2 cellular contexts compared by ENCODE assay signal in the genomic region with DNA sequence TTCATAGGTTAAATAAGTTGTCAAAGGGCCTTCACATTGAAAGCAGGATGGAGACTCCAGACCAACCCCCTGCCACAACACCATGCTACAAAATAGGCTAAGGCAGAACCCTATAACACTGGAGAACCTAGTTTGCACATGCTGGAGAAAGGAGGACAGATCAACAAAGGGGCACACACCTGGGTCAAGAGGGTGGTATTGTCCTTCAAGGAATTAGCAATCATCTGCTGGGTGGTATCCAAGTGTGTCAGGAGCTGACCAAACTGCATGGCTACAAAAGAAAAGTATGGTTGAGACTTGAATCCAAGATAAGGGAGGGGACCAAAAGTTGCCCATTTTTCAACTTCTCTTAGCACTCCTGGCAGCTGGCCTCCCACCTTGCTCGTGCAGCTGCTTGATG.
TF ChIP-seq lines count a peak whose summit lies in the region.

No MANE protein-coding gene starts in this region.

TF ChIP-seq in HepG2, 621 proteins besides CTCF, POLR2A, EP300 and RAD21:
- TF ChIP-seq POLR2AphosphoS2 (IDR thresholded peaks at IDR 0.05; ENCODE audit: low read depth, low read length) (peak; percentile 34; the same call in 1 of the 2 replicates), POLR2G (IDR thresholded peaks at IDR 0.05; ENCODE audit: low read depth, low read length) (peak; percentile 27; the same call in 1 of the 2 replicates)
- TF ChIP-seq, protein P1, sequence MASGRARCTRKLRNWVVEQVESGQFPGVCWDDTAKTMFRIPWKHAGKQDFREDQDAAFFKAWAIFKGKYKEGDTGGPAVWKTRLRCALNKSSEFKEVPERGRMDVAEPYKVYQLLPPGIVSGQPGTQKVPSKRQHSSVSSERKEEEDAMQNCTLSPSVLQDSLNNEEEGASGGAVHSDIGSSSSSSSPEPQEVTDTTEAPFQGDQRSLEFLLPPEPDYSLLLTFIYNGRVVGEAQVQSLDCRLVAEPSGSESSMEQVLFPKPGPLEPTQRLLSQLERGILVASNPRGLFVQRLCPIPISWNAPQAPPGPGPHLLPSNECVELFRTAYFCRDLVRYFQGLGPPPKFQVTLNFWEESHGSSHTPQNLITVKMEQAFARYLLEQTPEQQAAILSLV (CRISPR knock-in tag; IDR thresholded peaks at IDR 0.05; ENCODE audit: borderline replicate concordance), result no peak
TF ChIP-seq in HepG2: peak in this region for 2.

TF ChIP-seq in PFSK-1, 5 proteins besides CTCF, POLR2A, EP300 and RAD21:
- TF ChIP-seq POLR2AphosphoS5 (IDR thresholded peaks at IDR 0.05; ENCODE audit: low read depth, low read length), result peak; percentile 35
- TF ChIP-seq FOXP2 (optimal IDR thresholded peaks at IDR 0.05; ENCODE audit: borderline replicate concordance, extremely low read depth, extremely low read length, insufficient read depth), result no peak
